ENCODE assay signal across 11 cellular contexts in genomic region chr17:74919440-74920305, GRCh38. TPM values are rescaled to one million over a fixed set of nuclear protein-coding genes. Genes with fewer than 3 reads are reported as not detected.
DNase-seq lines count a peak whose midpoint lies in the region; ATAC-seq and TF ChIP-seq lines count a peak whose summit lies in the region.
"Had no signal": no experiment of that assay in that cellular context is flagged by ENCODE, and none has a peak within 500 bp of the region (broad histone marks: within the 10 kb centered on the region; RNA-seq: fewer than 3 reads in every experiment).

No MANE protein-coding gene starts in this region.

- H2AFZ ChIP-seq in OCI-LY7 (ENCODE audit: low read length), result no peak overlapping the region

- no peaks in the 10 kb centered on the region for H3K9me2 ChIP-seq in OCI-LY7 (ENCODE audit: insufficient read depth, low read length)

- H3K4me3 ChIP-seq in heart right ventricle (peak overlapping the region in 1 of 10 donors; percentile 2), OCI-LY7 (ENCODE audit: low read depth, low read length, poor library complexity, severe bottlenecking) (no peak overlapping the region), fibroblast of villous mesenchyme (ENCODE audit: low read depth, low read length) (no peak overlapping the region), testis (peak overlapping the region in 1 of 2 donors; percentile 23), tibial artery (no peak overlapping the region)
- H3K4me3 ChIP-seq: SJCRH30 had no signal

- H3K27ac ChIP-seq in heart right ventricle (no peak overlapping the region), OCI-LY7 (ENCODE audit: low read depth, low read length, poor library complexity, severe bottlenecking) (no peak overlapping the region), testis (no peak overlapping the region), tibial artery (no peak overlapping the region)
- H3K27ac ChIP-seq: SJCRH30 had no signal

- intact Hi-C loops in heart right ventricle (cut with DNase I) (loop anchor here in 2 of 10 donors (5.0 kb wide), 1 partner anchor 38 kb away; no protein-coding TSS in a partner anchor), Right ventricle myocardium inferior (cut with DNase I) (no loop called here), OCI-LY7 (cut with micrococcal nuclease; ENCODE audit: unreplicated experiment) (no loop called here), testis (cut with DNase I; ENCODE audit: low total_unique reads) (no loop called here), tibial artery (cut with DNase I; ENCODE audit: low total_unique reads) (no loop called here)

- POLR2A ChIA-PET in OCI-LY7 (lab: Charles Lee), result no interaction called here

- H3K79me2 ChIP-seq in OCI-LY7 (ENCODE audit: insufficient read depth, low read depth, low read length), result no peaks in the 10 kb centered on the region

- CTCF ChIA-PET in OCI-LY7 (lab: Charles Lee; ENCODE audit: unreplicated experiment), result interaction anchor here (0.5 kb wide), 1 partner anchor 1664 kb away, joined by 6 read pairs; no protein-coding TSS in a partner anchor

- H3K4me2 ChIP-seq in OCI-LY7 (ENCODE audit: low read length), result no peak overlapping the region

- H3K27me3 ChIP-seq in heart right ventricle (peaks cover 18 to 91% (median 77%) of the 10 kb centered on the region in 7 donors), testis (no peaks in the 10 kb centered on the region), tibial artery (peaks cover 5 to 93% of the 10 kb centered on the region in 2 donors)

- H4K20me1 ChIP-seq in OCI-LY7 (ENCODE audit: insufficient read depth, low read length), result no peaks in the 10 kb centered on the region

- ATAC-seq in heart right ventricle, result peak in 1 of 8 donors; percentile 15
- no peak for ATAC-seq in Right ventricle myocardium inferior
- no peak for ATAC-seq in GM21786 (IDR thresholded peaks at IDR 0.05; ENCODE audit: unreplicated experiment)
- ATAC-seq in HG02938 (IDR thresholded peaks at IDR 0.05; ENCODE audit: unreplicated experiment), result no peak

- no peaks in the 10 kb centered on the region for H3K9me3 ChIP-seq in heart right ventricle
- no peaks in the 10 kb centered on the region for H3K9me3 ChIP-seq in OCI-LY7 (ENCODE audit: low read length)
- no peaks in the 10 kb centered on the region for H3K9me3 ChIP-seq in testis
- no peaks in the 10 kb centered on the region for H3K9me3 ChIP-seq in tibial artery
- H3K9me3 ChIP-seq: SJCRH30 had no signal

- H3K4me1 ChIP-seq in heart right ventricle (peaks cover 2 to 30% (median 21%) of the 10 kb centered on the region in 9 donors), OCI-LY7 (ENCODE audit: insufficient read depth, low read length, poor library complexity, severe bottlenecking) (no peaks in the 10 kb centered on the region), testis (peaks cover 20% of the 10 kb centered on the region), tibial artery (peaks cover 0 to 23% (median 19%) of the 10 kb centered on the region in 4 donors)

- no peaks in the 10 kb centered on the region for H3K36me3 ChIP-seq in heart right ventricle
- H3K36me3 ChIP-seq in OCI-LY7 (ENCODE audit: insufficient read depth, low read length), result no peaks in the 10 kb centered on the region
- no peaks in the 10 kb centered on the region for H3K36me3 ChIP-seq in testis (ENCODE audit: low read depth, missing control alignments)
- no peaks in the 10 kb centered on the region for H3K36me3 ChIP-seq in tibial artery
- H3K36me3 ChIP-seq: SJCRH30 had no signal

- TF ChIP-seq POLR2A in testis (IDR thresholded peaks at IDR 0.05), result no peak

- TF ChIP-seq CTCF in heart right ventricle (IDR thresholded peaks at IDR 0.05), result peak in 6 of 9 donors; percentile 27 to 41 (median 35)
- peak; percentile 32; the same call in 1 of the 2 replicates for TF ChIP-seq CTCF in OCI-LY7 (conservative IDR thresholded peaks at IDR 0.05; ENCODE audit: low read length)
- TF ChIP-seq CTCF in fibroblast of villous mesenchyme (IDR thresholded peaks at IDR 0.05; ENCODE audit: insufficient read depth, low read depth, low read length), result peak; percentile 28
- TF ChIP-seq CTCF in testis (IDR thresholded peaks at IDR 0.05), result no peak
- TF ChIP-seq CTCF in tibial artery (IDR thresholded peaks at IDR 0.05), result no peak

- BruUV-seq in OCI-LY7 (replicated peaks; lab: Mats Ljungman, UMichigan), result no TSS peak

- no peak for DNase-seq in heart right ventricle
- no peak for DNase-seq in Right ventricle myocardium inferior (ENCODE audit: missing footprints)
- no peak for DNase-seq in OCI-LY7 (ENCODE audit: low spot score)
- no peak for DNase-seq in fibroblast of villous mesenchyme (ENCODE audit: low read depth)
- peak; percentile 21 for DNase-seq in testis
- DNase-seq in tibial artery, result no peak
- DNase-seq: NCI-H1092 had no signal

- 53 to 65% methylated on average over 67 of the region's 67 CpGs for WGBS in heart right ventricle, 2 donors
- 35 to 51% methylated on average over 11 to 67 of the region's 67 CpGs for WGBS in testis, 2 donors

RNA-seq across cellular contexts. Expression of gene USH1G, which starts 3.4 kb away (rescaled TPM):
- total RNA-seq in heart right ventricle (not detected), Right ventricle myocardium inferior (not detected), OCI-LY7 (2022) (not detected in 2 replicates), fibroblast of villous mesenchyme (not detected in 2 replicates), testis (1 to 10 TPM; 2.0 to 2.1 TPM)
- polyA plus RNA-seq in heart right ventricle (not detected), testis (ENCODE audit: insufficient read depth, low read depth, low replicate concordance) (1.1 TPM)
- not detected in 2 replicates for total RNA-seq in OCI-LY7 (2014; rRNA removed; shearing (Covaris generic))
- total RNA-seq: posterior vena cava had no signal

RNA-seq across cellular contexts. Expression of gene OTOP2, which starts 4.4 kb away (rescaled TPM):
- not detected for total RNA-seq in heart right ventricle
- polyA plus RNA-seq in heart right ventricle, result not detected
- not detected for total RNA-seq in Right ventricle myocardium inferior
- total RNA-seq in OCI-LY7 (2014; rRNA removed; shearing (Covaris generic)), result not detected in 2 replicates
- total RNA-seq in OCI-LY7 (2022), result not detected in 2 replicates
- total RNA-seq in fibroblast of villous mesenchyme, result not detected in 2 replicates
- 1 to 10 TPM; 2.4 to 5.7 TPM for total RNA-seq in testis
- polyA plus RNA-seq in testis (ENCODE audit: insufficient read depth, low read depth, low replicate concordance), result 5.7 TPM
- total RNA-seq: posterior vena cava, SJCRH30 had no signal

RNA-seq across cellular contexts. Expression of gene OTOP3, which starts 16.0 kb away (rescaled TPM):
- not detected for total RNA-seq in heart right ventricle
- polyA plus RNA-seq in heart right ventricle, result not detected
- not detected for total RNA-seq in Right ventricle myocardium inferior
- not detected in 2 replicates for total RNA-seq in OCI-LY7 (2014; rRNA removed; shearing (Covaris generic))
- total RNA-seq in OCI-LY7 (2022), result not detected in 2 replicates
- not detected in 2 replicates for total RNA-seq in fibroblast of villous mesenchyme
- total RNA-seq in testis, result under 1 TPM in 1 of 2 donors, not detected in 1; 0.12 TPM
- polyA plus RNA-seq in testis (ENCODE audit: insufficient read depth, low read depth, low replicate concordance), result not detected
- total RNA-seq: posterior vena cava, SJCRH30 had no signal

RNA-seq across cellular contexts. Expression of gene FADS6, which starts 26.2 kb away (rescaled TPM):
- total RNA-seq in heart right ventricle, result not detected
- polyA plus RNA-seq in heart right ventricle, result not detected
- 0.19 TPM for total RNA-seq in Right ventricle myocardium inferior
- total RNA-seq in OCI-LY7 (2014; rRNA removed; shearing (Covaris generic)), result not detected in 2 replicates
- total RNA-seq in OCI-LY7 (2022), result not detected in 2 replicates
- not detected in 2 replicates for total RNA-seq in fibroblast of villous mesenchyme
- 1 to 10 TPM; 1.4 to 2.0 TPM for total RNA-seq in testis
- polyA plus RNA-seq in testis (ENCODE audit: insufficient read depth, low read depth, low replicate concordance), result 0.95 TPM
- total RNA-seq: posterior vena cava, SJCRH30 had no signal

RNA-seq across cellular contexts. Expression of gene FDXR, which starts 46.9 kb away (rescaled TPM):
- total RNA-seq in heart right ventricle (1 to 10 TPM; 2.4 to 6.3 (median 3.9) TPM), Right ventricle myocardium inferior (4.3 TPM), OCI-LY7 (2022) (18.1 and 18.3 TPM in 2 replicates), fibroblast of villous mesenchyme (19.6 and 20.7 TPM in 2 replicates), testis (100 to 1,000 TPM; 204 to 216 TPM)
- polyA plus RNA-seq in heart right ventricle (1 to 10 TPM; 3.3 to 5.3 TPM), testis (ENCODE audit: insufficient read depth, low read depth, low replicate concordance) (97.1 TPM)
- 12.2 TPM in 2 replicates for total RNA-seq in OCI-LY7 (2014; rRNA removed; shearing (Covaris generic))

Comparison
In these comparisons a context has a peak if more than half of its experiments do, and no peak if none do; other contexts are left out.
1. CTCF ChIP-seq: peak in heart right ventricle (6 of 9), OCI-LY7 (single experiment) and fibroblast of villous mesenchyme (single experiment); none in testis (0 of 3) and tibial artery (0 of 2).